In the genomic region with DNA sequence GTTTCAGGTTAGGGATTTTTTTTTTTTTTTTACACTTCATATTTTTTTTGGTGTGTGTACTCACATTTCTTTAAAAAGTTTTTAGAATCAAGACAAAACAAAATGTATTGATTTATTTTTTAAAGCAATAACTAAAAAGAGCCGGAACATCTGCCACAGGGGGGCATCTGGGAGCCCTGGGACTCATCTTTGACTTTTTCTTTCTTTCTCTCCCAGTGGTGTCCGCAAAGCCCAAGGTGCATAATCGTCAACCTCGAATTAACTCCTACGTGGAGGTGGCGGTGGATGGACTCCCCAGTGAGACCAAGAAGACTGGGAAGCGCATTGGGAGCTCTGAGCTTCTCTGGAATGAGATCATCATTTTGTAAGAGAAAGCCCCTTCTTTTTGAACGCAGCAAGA, we compare ENCODE assay signal across 13 cellular contexts. TPM values are rescaled to one million over a fixed set of nuclear protein-coding genes. Genes with fewer than 3 reads are reported as not detected.
DNase-seq lines count a peak whose midpoint lies in the region; ATAC-seq and TF ChIP-seq lines count a peak whose summit lies in the region.
"Had no signal": no experiment of that assay in that cellular context is flagged by ENCODE, and none has a peak within 500 bp of the region (broad histone marks: within the 10 kb centered on the region; RNA-seq: fewer than 3 reads in every experiment).

No MANE protein-coding gene starts in this region.

- CTCF ChIA-PET in BJ (lab: Yijun Ruan, JAX): interaction anchor here (0.7 to 9.6 kb wide), 11 partner anchors 9 to 143 kb away, joined by 3 to 318 read pairs (median 3); no protein-coding TSS in a partner anchor
- CTCF ChIA-PET in Panc1 (lab: Charles Lee): no interaction called here

- H3K27ac ChIP-seq in Panc1 (ENCODE audit: low read length) (no peak overlapping the region), fibroblast of lung (ENCODE audit: insufficient read depth, low read length) (no peak overlapping the region)
- H3K27ac ChIP-seq: sigmoid colon had no signal

- H3K9me3 ChIP-seq in Panc1 (ENCODE audit: control insufficient read depth, insufficient read depth, low read depth, low read length): no peaks in the 10 kb centered on the region
- H3K9me3 ChIP-seq in fibroblast of lung (ENCODE audit: control insufficient read depth, insufficient read depth, low read depth, low read length): no peaks in the 10 kb centered on the region
- H3K9me3 ChIP-seq: sigmoid colon had no signal

- H3K27me3 ChIP-seq in BJ (ENCODE audit: control insufficient read depth, insufficient read depth, low read length): no peaks in the 10 kb centered on the region
- H3K27me3 ChIP-seq in Panc1 (ENCODE audit: control insufficient read depth, insufficient read depth, low read length): no peaks in the 10 kb centered on the region
- no peaks in the 10 kb centered on the region for H3K27me3 ChIP-seq in fibroblast of lung (ENCODE audit: control insufficient read depth, insufficient read depth, low read length)
- H3K27me3 ChIP-seq: sigmoid colon had no signal

- intact Hi-C loops in Panc1 (cut with micrococcal nuclease; ENCODE audit: unreplicated experiment): loop anchor here (5.0 kb wide), 1 partner anchor 129 kb away; no protein-coding TSS in a partner anchor

- no peaks in the 10 kb centered on the region for H4K20me1 ChIP-seq in fibroblast of lung (ENCODE audit: control insufficient read depth, extremely low read depth, insufficient read depth, low read length)

- H3K36me3 Mint-ChIP-seq in osteocyte (ENCODE audit: unreplicated experiment): peaks cover 19% of the 10 kb centered on the region
- H3K36me3 Mint-ChIP-seq: IgD-negative memory B cell had no signal

- in situ Hi-C loops in Panc1 (cut with HindIII; ENCODE audit: low pct_unique_long_range_greater_than_20kb, low sequenced_read_pairs): no loop called here

- no peaks in the 10 kb centered on the region for H3K27me3 Mint-ChIP-seq in osteocyte (ENCODE audit: unreplicated experiment)

- no TSS peak for BruUV-seq in Panc1 (replicated peaks; lab: Mats Ljungman, UMichigan)

- TF ChIP-seq CTCF in BJ (IDR thresholded peaks at IDR 0.05; ENCODE audit: insufficient read depth, low read depth, low read length) (peak; percentile 57), Panc1 (IDR thresholded peaks at IDR 0.05) (peak; percentile 41), fibroblast of lung (conservative IDR thresholded peaks at IDR 0.05 in 1 of 2, IDR thresholded peaks at IDR 0.05 in 1 of 2; ENCODE audit: low read depth in 1 of 2, low read length in 2 of 2) (peak; percentile 50 to 54), osteocyte (IDR thresholded peaks at IDR 0.05) (peak; percentile 50)

- H3K9ac ChIP-seq in fibroblast of lung (ENCODE audit: insufficient read depth, low read length): no peak overlapping the region

- H3K9me3 Mint-ChIP-seq in osteocyte (ENCODE audit: unreplicated experiment): no peaks in the 10 kb centered on the region
- H3K9me3 Mint-ChIP-seq: activated naive CD4-positive, alpha-beta T cell treated with anti-CD3 and anti-CD28 coated beads for 36 hours; IgD-negative memory B cell had no signal

- POLR2A ChIA-PET in BJ (lab: Charles Lee): interaction anchor here (0.6 kb wide), 1 partner anchor 67 kb away, joined by 7 read pairs; no protein-coding TSS in a partner anchor
- POLR2A ChIA-PET in Panc1 (lab: Charles Lee): interaction anchor here (0.6 kb wide), 1 partner anchor 169 kb away, joined by 3 read pairs; no protein-coding TSS in a partner anchor

- H3K36me3 ChIP-seq in BJ (ENCODE audit: control insufficient read depth, insufficient read depth, low read length) (no peaks in the 10 kb centered on the region; the same call in 1 of the 2 replicates), Panc1 (ENCODE audit: control insufficient read depth, insufficient read depth, low read length) (no peaks in the 10 kb centered on the region), fibroblast of lung (ENCODE audit: control insufficient read depth, insufficient read depth, low read length) (peaks cover 5% of the 10 kb centered on the region)

- no peak overlapping the region for H3K4me3 ChIP-seq in BJ (ENCODE audit: low read depth, low read length)
- no peak overlapping the region for H3K4me3 ChIP-seq in Panc1 (ENCODE audit: low read depth in 2 of 2, low read length in 2 of 2)
- no peak overlapping the region for H3K4me3 ChIP-seq in fibroblast of lung (replicated peaks in 1 of 4; ENCODE audit: control extremely low read depth in 1 of 4, insufficient read depth in 1 of 4, low read depth in 3 of 4, low read length in 4 of 4)
- H3K4me3 ChIP-seq: sigmoid colon had no signal

- H3K79me2 ChIP-seq in fibroblast of lung (ENCODE audit: control insufficient read depth, insufficient read depth, low read length): no peaks in the 10 kb centered on the region

- DNase-seq in BJ (ENCODE audit: low read depth) (no peak), Panc1 (ENCODE audit: low read depth, low spot score) (no peak), fibroblast of lung (ENCODE audit: low read depth in 2 of 2) (peak; percentile 7 to 21), osteocyte (ENCODE audit: extremely low spot score, unreplicated experiment) (no peak), kidney tubule cell (ENCODE audit: low spot score) (no peak), activated gamma-delta T cell treated with Interleukin-2 at 50 U/mL for 16 hours (no peak)
- no peak for DNase-seq in activated CD4-positive, CD25-positive, alpha-beta regulatory T cell treated with anti-CD3 and anti-CD28 coated beads, Interleukin-2, amount 50 U/mL, for 72 hours
- DNase-seq: activated naive CD4-positive, alpha-beta T cell treated with anti-CD3 and anti-CD28 coated beads for 36 hours; NCI-H2171 treated with DMSO at 0.1 percent for 48 hours; SHP77 treated with DMSO at 0.1 percent for 48 hours; sigmoid colon had no signal

- H2AFZ ChIP-seq in fibroblast of lung (ENCODE audit: low read length): no peak overlapping the region

- no peak overlapping the region for H3K27ac Mint-ChIP-seq in osteocyte (ENCODE audit: unreplicated experiment)
- H3K27ac Mint-ChIP-seq: activated naive CD4-positive, alpha-beta T cell treated with anti-CD3 and anti-CD28 coated beads for 36 hours; IgD-negative memory B cell had no signal

- H3K4me3 Mint-ChIP-seq in osteocyte (ENCODE audit: unreplicated experiment): no peak overlapping the region
- H3K4me3 Mint-ChIP-seq: activated naive CD4-positive, alpha-beta T cell treated with anti-CD3 and anti-CD28 coated beads for 36 hours; IgD-negative memory B cell had no signal

- no peak overlapping the region for H3K4me2 ChIP-seq in fibroblast of lung (ENCODE audit: extremely low read depth, insufficient read depth, low read length)

- H3K4me1 ChIP-seq in Panc1 (ENCODE audit: control insufficient read depth, insufficient read depth, low read length) (no peaks in the 10 kb centered on the region), fibroblast of lung (ENCODE audit: control insufficient read depth, extremely low read depth, insufficient read depth, low read length) (peaks cover 5% of the 10 kb centered on the region)

- ATAC-seq in Panc1 (no peak), GM18873 (IDR thresholded peaks at IDR 0.05; ENCODE audit: low FRiP score, unreplicated experiment) (no peak)

- peaks cover 3% of the 10 kb centered on the region for H3K4me1 Mint-ChIP-seq in osteocyte (ENCODE audit: unreplicated experiment)

RNA-seq across cellular contexts. Expression of a gene that starts 36.3 kb away (rescaled TPM):
- 9.4 and 16.8 TPM in 2 replicates for polyA plus RNA-seq in BJ (2011; rRNA removed)
- 15.1 and 29.8 TPM in 2 replicates for polyA minus RNA-seq in BJ (2011; rRNA and poly(A)+ RNA removed)
- 22.8 TPM for total RNA-seq in Panc1 (2021; ENCODE audit: unreplicated experiment)
- polyA plus RNA-seq in Panc1 (2012; ENCODE audit: insufficient read length): 14.1 TPM
- total RNA-seq in fibroblast of lung: 11.3 and 16.3 TPM in 2 replicates
- polyA plus RNA-seq in fibroblast of lung: 16.5 and 28.5 TPM in 2 replicates
- polyA plus RNA-seq in fibroblast of lung (2012): 22.0 and 42.6 TPM in 2 replicates
- 56.4 and 63.6 TPM in 2 replicates for polyA minus RNA-seq in fibroblast of lung (ENCODE audit: low replicate concordance)
- 36.2 and 38.2 TPM in 2 replicates for total RNA-seq in osteocyte

RNA-seq across cellular contexts. Expression of a gene that starts 43.7 kb away (rescaled TPM):
- polyA plus RNA-seq in BJ (2011; rRNA removed) (64.3 and 73.1 TPM in 2 replicates), fibroblast of lung (45.0 and 64.4 TPM in 2 replicates)
- polyA minus RNA-seq in BJ (2011; rRNA and poly(A)+ RNA removed): 57.7 and 81.8 TPM in 2 replicates
- total RNA-seq in Panc1 (2021; ENCODE audit: unreplicated experiment) (48.3 TPM), fibroblast of lung (25.1 and 28.0 TPM in 2 replicates), osteocyte (41.9 and 43.3 TPM in 2 replicates)
- polyA plus RNA-seq in Panc1 (2012; ENCODE audit: insufficient read length): 58.5 TPM
- 41.7 and 60.4 TPM in 2 replicates for polyA plus RNA-seq in fibroblast of lung (2012)
- 37.7 and 68.5 TPM in 2 replicates for polyA minus RNA-seq in fibroblast of lung (ENCODE audit: low replicate concordance)

Comparison
In these comparisons a context has a peak if more than half of its experiments do, and no peak if none do; other contexts are left out.
1. DNase-seq: peak in fibroblast of lung (2 of 2); none in BJ (single experiment), Panc1 (single experiment), osteocyte (single experiment), activated CD4-positive, CD25-positive, alpha-beta regulatory T cell treated with anti-CD3 and anti-CD28 coated beads, Interleukin-2, amount 50 U/mL, for 72 hours (single experiment), kidney tubule cell (single experiment) and activated gamma-delta T cell treated with Interleukin-2 at 50 U/mL for 16 hours (single experiment).
2. Peak in every context shown above with its lines, with median percentiles within 50 percentile points of each other: CTCF ChIP-seq.